17 cellular contexts compared by ENCODE assay signal in genomic region chr3:15707779-15708178, GRCh38.
"Had no signal": no experiment of that assay in that cellular context is flagged by ENCODE, and none has a peak within 500 bp of the region (broad histone marks: within the 10 kb centered on the region; RNA-seq: fewer than 3 reads in every experiment).

No MANE protein-coding gene starts in this region.

- H3K4me3 Mint-ChIP-seq: endodermal cell; naive thymus-derived CD4-positive, alpha-beta T cell; neural progenitor cell had no signal

- ATAC-seq: left cardiac atrium; naive thymus-derived CD4-positive, alpha-beta T cell; right cardiac atrium; stimulated activated naive CD8-positive, alpha-beta T cell treated with anti-CD3 and anti-CD28 coated beads, Interleukin-15, Interleukin-2, amounts not matched to agents 100 U/mL and 50 U/mL, for 24 hours had no signal

- H3K9me3 Mint-ChIP-seq: endodermal cell, neural progenitor cell had no signal

- H3K4me1 Mint-ChIP-seq: endodermal cell, neural progenitor cell had no signal

- H3K27me3 Mint-ChIP-seq: naive thymus-derived CD4-positive, alpha-beta T cell had no signal

- H3K27ac Mint-ChIP-seq: endodermal cell; naive thymus-derived CD4-positive, alpha-beta T cell; neural progenitor cell had no signal

- DNase-seq: effector CD4-positive, alpha-beta T cell; endodermal cell; erythroblast; foreskin melanocyte; head of caudate nucleus; kidney; left cardiac atrium; mesendoderm; naive thymus-derived CD4-positive, alpha-beta T cell; nucleus accumbens; right cardiac atrium; stimulated activated CD4-positive, alpha-beta T cell treated with anti-CD3 and anti-CD28 coated beads, Interleukin-2, amount 100 ng/mL, for 48 hours; stimulated activated naive CD8-positive, alpha-beta T cell treated with anti-CD3 and anti-CD28 coated beads, Interleukin-15, Interleukin-2, amounts not matched to agents 100 U/mL and 50 U/mL, for 24 hours; thyroid gland; upper lobe of left lung; uterus had no signal
